ENCODE assay signal across 22 cellular contexts in genomic region chr2:97677480-97677879, GRCh38. TPM values are rescaled to one million over a fixed set of nuclear protein-coding genes. Genes with fewer than 3 reads are reported as not detected.
"Had no signal": no experiment of that assay in that cellular context is flagged by ENCODE, and none has a peak within 500 bp of the region (broad histone marks: within the 10 kb centered on the region; RNA-seq: fewer than 3 reads in every experiment).

No MANE protein-coding gene starts in this region.

- H3K4me1 ChIP-seq: heart left ventricle, left ventricle myocardium inferior, neural progenitor cell, right atrium auricular region, right lobe of liver, spleen, tibial nerve, uterus had no signal

- H3K36me3 ChIP-seq: heart left ventricle, left ventricle myocardium inferior, neural progenitor cell, neutrophil, right atrium auricular region, right lobe of liver, spleen, tibial nerve, uterus had no signal

- H2AFZ ChIP-seq: neural progenitor cell had no signal

- H3K27me3 ChIP-seq: neural progenitor cell, neutrophil, right atrium auricular region, right lobe of liver, spleen, tibial nerve, uterus had no signal

- H3K9ac ChIP-seq: neural progenitor cell had no signal

- ATAC-seq: heart left ventricle; naive thymus-derived CD8-positive, alpha-beta T cell; right lobe of liver; stimulated activated memory B cell treated with anti-CD40 and anti-IgM and Interleukin-4, amounts not matched to agents 10 μg/mL and 1 μg/mL and 100 μg/mL, for 72 hours; stimulated activated naive CD8-positive, alpha-beta T cell treated with anti-CD3 and anti-CD28 coated beads, Interleukin-15, amount 100 ng/mL, for 72 hours had no signal

- DNase-seq: heart left ventricle; hypothalamus; immature natural killer cell; kidney; left ventricle myocardium inferior; naive thymus-derived CD8-positive, alpha-beta T cell; occipital lobe; right lobe of liver; spleen; stimulated activated naive CD4-positive, alpha-beta T cell treated with Interleukin-2 at 50 U/mL for 16 hours; stimulated activated naive CD8-positive, alpha-beta T cell treated with anti-CD3 and anti-CD28 coated beads, Interleukin-15, amount 100 ng/mL, for 72 hours; substantia nigra; uterus had no signal

- H3K27ac ChIP-seq: heart left ventricle, left ventricle myocardium inferior, neural progenitor cell, neutrophil, right atrium auricular region, right lobe of liver, skin epidermis, spleen, tibial nerve, uterus had no signal

- H3K4me3 ChIP-seq: heart left ventricle, left ventricle myocardium inferior, lung, neural progenitor cell, right atrium auricular region, right lobe of liver, skin epidermis, spleen, tibial nerve, uterus had no signal

- H3K9me3 ChIP-seq: heart left ventricle, neutrophil, right atrium auricular region, right lobe of liver, uterus had no signal

- H3K4me2 ChIP-seq: neural progenitor cell had no signal

RNA-seq across cellular contexts. Expression of gene ZAP70, which starts 35.9 kb away (rescaled TPM):
- total RNA-seq: pulmonary artery endothelial cell, renal cortical epithelial cell had no signal
